ENCODE assay signal across 18 cellular contexts in genomic region chr2:201396595-201396994, GRCh38.
"Had no signal": no experiment of that assay in that cellular context is flagged by ENCODE, and none has a peak within 500 bp of the region (broad histone marks: within the 10 kb centered on the region; RNA-seq: fewer than 3 reads in every experiment).

No MANE protein-coding gene starts in this region.

- H3K27ac ChIP-seq: esophagus muscularis mucosa, heart right ventricle, neutrophil, parathyroid adenoma, right lobe of liver, testis had no signal

- H3K4me1 ChIP-seq: right lobe of liver, testis had no signal

- H2AFZ ChIP-seq: parathyroid adenoma had no signal

- FAIRE-seq: small intestine had no signal

- H3K27me3 ChIP-seq: esophagus muscularis mucosa, heart right ventricle, neutrophil, right lobe of liver, testis had no signal

- H3K9ac ChIP-seq: parathyroid adenoma had no signal

- H3K4me3 ChIP-seq: esophagus muscularis mucosa, heart right ventricle, right lobe of liver, testis had no signal

- DNase-seq: activated B cell treated with CpG ODN at 0.5 μM for 24 hours; activated CD4-positive, alpha-beta memory T cell treated with anti-CD3 and anti-CD28 coated beads, Interleukin-2, amount 10 ng/mL, durations not matched to agents 7 days and 5 days; activated CD4-positive, alpha-beta T cell treated with anti-CD3 and anti-CD28 coated beads for 48 hours; activated CD8-positive, alpha-beta memory T cell treated with anti-CD3 and anti-CD28 coated beads, Interleukin-2, amount 10 ng/mL, durations not matched to agents 7 days and 5 days; activated naive CD4-positive, alpha-beta T cell; activated naive CD8-positive, alpha-beta T cell treated with anti-CD3 and anti-CD28 coated beads, Interleukin-2, amount 10 ng/mL, durations not matched to agents 7 days and 5 days; anterior cingulate cortex; cortex of kidney; heart right ventricle; mesendoderm; right lobe of liver; small intestine; stimulated activated CD4-positive, alpha-beta T cell treated with anti-CD3 and anti-CD28 coated beads, Interleukin-4, amount 100 ng/mL, for 1 hour; stimulated activated naive CD8-positive, alpha-beta T cell treated with anti-CD3 and anti-CD28 coated beads, Interleukin-15, amount 100 ng/mL, for 72 hours; testis had no signal

- H3K9me3 ChIP-seq: esophagus muscularis mucosa, heart right ventricle, neutrophil, right lobe of liver, testis had no signal

- H3K79me2 ChIP-seq: parathyroid adenoma had no signal
